7 cellular contexts compared by ENCODE assay signal in the genomic region with DNA sequence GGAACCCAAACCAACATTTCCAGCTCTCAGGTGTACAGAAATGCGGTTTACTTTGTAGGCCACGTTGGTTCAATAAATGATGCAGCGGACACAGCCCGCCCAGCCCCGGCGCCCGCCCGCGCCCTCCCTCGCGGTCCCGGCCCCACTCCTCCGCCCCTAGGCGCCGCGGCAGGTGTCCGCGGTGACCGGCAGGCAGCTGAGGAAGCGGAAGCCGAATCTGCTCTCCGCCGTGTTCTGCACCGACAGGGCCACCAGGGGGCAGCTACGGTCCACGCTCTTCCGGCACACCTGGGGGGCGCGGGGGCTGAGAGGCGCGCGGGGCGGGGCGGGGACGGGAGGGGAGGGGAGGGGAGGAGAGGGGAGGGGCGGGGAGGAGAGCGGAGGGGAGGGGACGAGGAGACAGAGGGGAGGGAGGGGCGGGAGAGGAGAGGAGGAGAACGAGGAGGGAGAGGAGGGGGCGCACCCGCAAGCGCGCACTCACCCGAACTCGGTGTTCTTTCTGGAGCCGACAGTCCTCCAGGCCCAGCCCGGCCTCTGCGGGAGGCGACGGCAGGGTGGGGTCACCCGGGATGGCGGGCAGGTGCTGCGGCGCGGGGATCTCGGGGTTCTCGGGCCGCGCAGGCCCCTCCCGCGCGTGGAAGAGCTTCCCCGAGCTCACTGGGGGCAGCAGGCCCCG. TPM values are rescaled to one million over a fixed set of nuclear protein-coding genes. Genes with fewer than 3 reads are reported as not detected.
DNase-seq lines count a peak whose midpoint lies in the region; FAIRE-seq and TF ChIP-seq lines count a peak whose summit lies in the region.

No MANE protein-coding gene starts in this region.

- no peaks in the 10 kb centered on the region for H3K36me3 Mint-ChIP-seq in activated T-cell treated with anti-CD3 and anti-CD28 coated beads, Interleukin-2, amount 50 U/mL, for 24 hours (ENCODE audit: low read depth)

- peak; percentile 60 for FAIRE-seq in HTR-8/SVneo (lab: Jason Lieb, UNC)

- H2AFZ ChIP-seq in OCI-LY3 (ENCODE audit: low read depth, low read length) (peak overlapping the region; percentile 53; the same call in 1 of the 2 replicates), osteoblast (ENCODE audit: low read length) (no peak overlapping the region)

- no peak overlapping the region for H3K27ac Mint-ChIP-seq in activated T-cell treated with anti-CD3 and anti-CD28 coated beads, Interleukin-2, amount 50 U/mL, for 24 hours

- H3K4me3 Mint-ChIP-seq in activated T-cell treated with anti-CD3 and anti-CD28 coated beads, Interleukin-2, amount 50 U/mL, for 24 hours: peak overlapping the region; percentile 27

- H3K79me2 ChIP-seq in OCI-LY3 (ENCODE audit: low read length) (no peaks in the 10 kb centered on the region), osteoblast (ENCODE audit: insufficient read depth, low read length) (no peaks in the 10 kb centered on the region)

- no peaks in the 10 kb centered on the region for H3K27me3 ChIP-seq in OCI-LY3 (ENCODE audit: low read depth, low read length)
- peaks cover 45% of the 10 kb centered on the region for H3K27me3 ChIP-seq in osteoblast (ENCODE audit: insufficient read depth, low read length)

- TF ChIP-seq CTCF in GM12875 (IDR thresholded peaks at IDR 0.05; ENCODE audit: borderline replicate concordance, insufficient read depth, low read depth, low read length): peak; percentile 78
- peak; percentile 46 for TF ChIP-seq CTCF in OCI-LY3 (IDR thresholded peaks at IDR 0.05; ENCODE audit: low read depth, low read length)
- TF ChIP-seq CTCF in fibroblast of the aortic adventitia (IDR thresholded peaks at IDR 0.05; ENCODE audit: insufficient read depth, low read length): peak; percentile 67
- peak; percentile 20 for TF ChIP-seq CTCF in osteoblast (IDR thresholded peaks at IDR 0.05; ENCODE audit: extremely low read depth, low read depth, low read length)

- peak; percentile 71 for DNase-seq in HTR-8/SVneo (ENCODE audit: insufficient read length, low spot score)
- peak; percentile 83 for DNase-seq in activated T-cell treated with anti-CD3 and anti-CD28 coated beads, Interleukin-2, amount 50 U/mL, for 24 hours
- DNase-seq in fibroblast of the aortic adventitia (ENCODE audit: low read depth): no peak
- DNase-seq in osteoblast (ENCODE audit: insufficient read length, low spot score, missing footprints): peak; percentile 97
- no peak for DNase-seq in DMS114 treated with DMSO at 0.1 percent for 48 hours (lab: John Stamatoyannopoulos, UW; ENCODE audit: unreplicated experiment)

- H3K9me3 ChIP-seq in OCI-LY3 (ENCODE audit: insufficient read depth, low read length) (no peaks in the 10 kb centered on the region), osteoblast (ENCODE audit: low read depth, low read length) (no peaks in the 10 kb centered on the region)

- H3K4me1 Mint-ChIP-seq in activated T-cell treated with anti-CD3 and anti-CD28 coated beads, Interleukin-2, amount 50 U/mL, for 24 hours (ENCODE audit: low read depth): peaks cover 6% of the 10 kb centered on the region

- H3K4me1 ChIP-seq in OCI-LY3 (ENCODE audit: low read length) (peaks cover 16% of the 10 kb centered on the region), osteoblast (ENCODE audit: insufficient read depth, low read length) (no peaks in the 10 kb centered on the region)

- peak overlapping the region; percentile 49 for H3K9ac ChIP-seq in OCI-LY3 (ENCODE audit: low read length)

- peak overlapping the region; percentile 82 for H3K4me2 ChIP-seq in OCI-LY3 (ENCODE audit: low read length)
- no peak overlapping the region for H3K4me2 ChIP-seq in osteoblast (ENCODE audit: insufficient read depth, low read length)

- H4K20me1 ChIP-seq in OCI-LY3 (ENCODE audit: insufficient read depth, low read length) (no peaks in the 10 kb centered on the region), osteoblast (ENCODE audit: insufficient read depth, low read length) (no peaks in the 10 kb centered on the region)

- H3K36me3 ChIP-seq in OCI-LY3 (replicated peaks; ENCODE audit: low read depth, low read length) (no peaks in the 10 kb centered on the region), osteoblast (ENCODE audit: insufficient read depth, low read length) (no peaks in the 10 kb centered on the region)

- H3K4me3 ChIP-seq in GM12875 (ENCODE audit: low read depth, low read length): no peak overlapping the region
- peak overlapping the region; percentile 74 for H3K4me3 ChIP-seq in OCI-LY3 (ENCODE audit: low read length)
- peak overlapping the region; percentile 5 for H3K4me3 ChIP-seq in fibroblast of the aortic adventitia (ENCODE audit: low read depth, low read length)
- H3K4me3 ChIP-seq in osteoblast (ENCODE audit: insufficient read depth, low read length): no peak overlapping the region

- peaks cover 9% of the 10 kb centered on the region for H3K27me3 Mint-ChIP-seq in activated T-cell treated with anti-CD3 and anti-CD28 coated beads, Interleukin-2, amount 50 U/mL, for 24 hours

- H3K9me3 Mint-ChIP-seq in activated T-cell treated with anti-CD3 and anti-CD28 coated beads, Interleukin-2, amount 50 U/mL, for 24 hours: no peaks in the 10 kb centered on the region

- no peak overlapping the region for H3K27ac ChIP-seq in OCI-LY3 (ENCODE audit: low read length)
- no peak overlapping the region for H3K27ac ChIP-seq in osteoblast (ENCODE audit: low read depth, low read length)

RNA-seq across cellular contexts. Expression of a gene that starts 5.6 kb away (rescaled TPM):
- total RNA-seq in fibroblast of the aortic adventitia (ENCODE audit: low replicate concordance) (0.36 TPM in 1 of 2 replicates, not detected in the other), osteoblast (0.29 and 0.36 TPM in 2 replicates)

RNA-seq across cellular contexts. Expression of a gene that starts 5.8 kb away (rescaled TPM):
- total RNA-seq in fibroblast of the aortic adventitia (ENCODE audit: low replicate concordance): 1.6 and 2.5 TPM in 2 replicates
- 2.4 and 6.2 TPM in 2 replicates for total RNA-seq in osteoblast

RNA-seq across cellular contexts. Expression of a gene that starts 17.6 kb away (rescaled TPM):
- total RNA-seq in fibroblast of the aortic adventitia (ENCODE audit: low replicate concordance): 0.45 and 1.2 TPM in 2 replicates
- 0.88 and 1.1 TPM in 2 replicates for total RNA-seq in osteoblast

RNA-seq across cellular contexts. Expression of a gene that starts 19.6 kb away (rescaled TPM):
- total RNA-seq in fibroblast of the aortic adventitia (ENCODE audit: low replicate concordance) (34.6 and 44.4 TPM in 2 replicates), osteoblast (28.6 and 35.7 TPM in 2 replicates)

RNA-seq across cellular contexts. Expression of a gene that starts 21.3 kb away (rescaled TPM):
- total RNA-seq in fibroblast of the aortic adventitia (ENCODE audit: low replicate concordance) (27.6 and 37.5 TPM in 2 replicates), osteoblast (23.9 and 27.5 TPM in 2 replicates)

Comparison
In these comparisons a context has a peak if more than half of its experiments do, and no peak if none do; other contexts are left out.
1. H3K4me3 ChIP-seq: peak in OCI-LY3 (single experiment) and fibroblast of the aortic adventitia (single experiment); none in GM12875 (single experiment) and osteoblast (single experiment).
2. CTCF ChIP-seq: peak in every context shown above with its lines; median percentile 78 in GM12875; 67 in fibroblast of the aortic adventitia; 46 in OCI-LY3; 20 in osteoblast.
3. DNase-seq: peak in HTR-8/SVneo (single experiment), activated T-cell treated with anti-CD3 and anti-CD28 coated beads, Interleukin-2, amount 50 U/mL, for 24 hours (single experiment) and osteoblast (single experiment); none in fibroblast of the aortic adventitia (single experiment) and DMS114 treated with DMSO at 0.1 percent for 48 hours (single experiment).